ENCODE assay signal across 25 cellular contexts in genomic region chr3:178841011-178841410, GRCh38.
"Had no signal": no experiment of that assay in that cellular context is flagged by ENCODE, and none has a peak within 500 bp of the region (broad histone marks: within the 10 kb centered on the region; RNA-seq: fewer than 3 reads in every experiment).

No MANE protein-coding gene starts in this region.

- H3K4me1 ChIP-seq: body of pancreas had no signal

- H3K27me3 ChIP-seq: body of pancreas had no signal

- DNase-seq: activated CD4-positive, alpha-beta memory T cell treated with anti-CD3 and anti-CD28 coated beads, Interleukin-2, amount 10 ng/mL, durations not matched to agents 7 days and 5 days; activated CD4-positive, alpha-beta T cell treated with anti-CD3 and anti-CD28 coated beads for 1 hour; activated CD4-positive, alpha-beta T cell treated with anti-CD3 and anti-CD28 coated beads for 4 hours; activated CD4-positive, alpha-beta T cell treated with anti-CD3 and anti-CD28 coated beads, Interleukin-2, amount 10 ng/mL, durations not matched to agents 7 days and 5 days; activated CD4-positive, alpha-beta T cell treated with anti-CD3 and anti-CD28 coated beads, Interleukin-2, amount 50 U/mL, for 4 hours; activated CD8-positive, alpha-beta memory T cell treated with anti-CD3 and anti-CD28 coated beads, Interleukin-2, amount 50 U/mL, for 48 hours; activated gamma-delta T cell; activated naive CD4-positive, alpha-beta T cell; activated naive CD4-positive, alpha-beta T cell treated with anti-CD3 and anti-CD28 coated beads, Interleukin-2, amount 10 ng/mL, durations not matched to agents 7 days and 5 days; activated naive CD8-positive, alpha-beta T cell treated with anti-CD3 and anti-CD28 coated beads, Interleukin-2, amount 10 ng/mL, durations not matched to agents 7 days and 5 days; activated T-cell treated with anti-CD3 and anti-CD28 coated beads for 4 hours; activated T-cell treated with anti-CD3 and anti-CD28 coated beads, Interleukin-2, amount 50 U/mL, for 24 hours; activated T-cell treated with anti-CD3 and anti-CD28 coated beads, Interleukin-2, amount 50 U/mL, for 72 hours; amygdala; aorta; body of pancreas; caudate nucleus; cortex of kidney; effector CD8-positive, alpha-beta T cell; head of caudate nucleus; T-helper 2 cell had no signal

- H3K4me3 ChIP-seq: body of pancreas had no signal

- H3K9me3 ChIP-seq: body of pancreas had no signal

- H3K27ac ChIP-seq: body of pancreas had no signal

- FAIRE-seq: colon, endometrium, endothelial cell of umbilical vein, frontal cortex had no signal
